16 cellular contexts compared by ENCODE assay signal in genomic region chr3:97720417-97720816, GRCh38. TPM values are rescaled to one million over a fixed set of nuclear protein-coding genes. Genes with fewer than 3 reads are reported as not detected.
A peak's percentile ranks its signal among the peaks of the same experiment; 100 is the strongest.
DNase-seq lines count a peak whose midpoint lies in the region; TF ChIP-seq lines count a peak whose summit lies in the region.
"Had no signal": no experiment of that assay in that cellular context is flagged by ENCODE, and none has a peak within 500 bp of the region (broad histone marks: within the 10 kb centered on the region; RNA-seq: fewer than 3 reads in every experiment).

No MANE protein-coding gene starts in this region.

- no peaks in the 10 kb centered on the region for H3K36me3 ChIP-seq in ovary
- H3K36me3 ChIP-seq: sigmoid colon had no signal

- DNase-seq in COLO668 (lab: John Stamatoyannopoulos, UW; ENCODE audit: unreplicated experiment) (peak; percentile 1), LHCN-M2 (ENCODE audit: low read depth) (peak; percentile 11), NCI-H345 treated with DMSO at 0.1 percent for 48 hours (lab: John Stamatoyannopoulos, UW; ENCODE audit: unreplicated experiment) (peak; percentile 66), foreskin fibroblast (peak; percentile 1 to 7), HCEC 1CT (no peak), ovary (no peak)
- no peak for DNase-seq in activated naive CD4-positive, alpha-beta T cell treated with anti-CD3 and anti-CD28 coated beads for 36 hours
- DNase-seq in activated CD4-positive, alpha-beta memory T cell treated with anti-CD3 and anti-CD28 coated beads for 36 hours, result no peak
- DNase-seq: activated CD4-positive, alpha-beta T cell treated with anti-CD3 and anti-CD28 coated beads, Interleukin-2, amount 10 ng/mL, durations not matched to agents 7 days and 5 days; activated CD8-positive, alpha-beta memory T cell treated with anti-CD3 and anti-CD28 coated beads, Interleukin-2, amount 50 U/mL, for 48 hours; activated effector memory CD4-positive, alpha-beta T cell treated with anti-CD3 and anti-CD28 coated beads, Interleukin-2, amount 50 U/mL, for 16 hours; effector memory CD4-positive, alpha-beta T cell; naive B cell; sigmoid colon; stimulated activated naive CD8-positive, alpha-beta T cell treated with anti-CD3 and anti-CD28 coated beads, Interleukin-15, Interleukin-2, amounts not matched to agents 100 U/mL and 50 U/mL, for 24 hours had no signal

- H3K4me3 ChIP-seq in foreskin fibroblast (ENCODE audit: low read depth in 1 of 2, low read length in 2 of 2), result no peak overlapping the region
- H3K4me3 ChIP-seq in ovary, result no peak overlapping the region
- H3K4me3 ChIP-seq: sigmoid colon had no signal

- no peak for TF ChIP-seq CTCF in foreskin fibroblast (IDR thresholded peaks at IDR 0.05; ENCODE audit: low read depth, low read length)
- no peak for TF ChIP-seq CTCF in ovary (IDR thresholded peaks at IDR 0.05)

- CTCF ChIA-PET in activated naive CD4-positive, alpha-beta T cell treated with anti-CD3 and anti-CD28 coated beads for 36 hours (lab: Charles Lee), result interaction anchor here (0.7 to 2.6 kb wide), 6 partner anchors 8 to 583 kb away, joined by 3 to 20 read pairs (median 6); no protein-coding TSS in a partner anchor
- CTCF ChIA-PET in activated CD4-positive, alpha-beta memory T cell treated with anti-CD3 and anti-CD28 coated beads for 36 hours (lab: Charles Lee), result interaction anchor here (1.0 to 2.8 kb wide), 6 partner anchors 10 to 357 kb away, joined by 3 to 26 read pairs (median 4); no protein-coding TSS in a partner anchor

- H3K4me1 Mint-ChIP-seq in activated naive CD4-positive, alpha-beta T cell treated with anti-CD3 and anti-CD28 coated beads for 36 hours (ENCODE audit: low read depth), result no peaks in the 10 kb centered on the region
- H3K4me1 Mint-ChIP-seq in activated CD4-positive, alpha-beta memory T cell treated with anti-CD3 and anti-CD28 coated beads for 36 hours (ENCODE audit: low read depth), result no peaks in the 10 kb centered on the region
- H3K4me1 Mint-ChIP-seq: activated CD4-positive, alpha-beta T cell treated with anti-CD3 and anti-CD28 coated beads, Interleukin-2, amount 10 ng/mL, durations not matched to agents 7 days and 5 days; naive B cell had no signal

- H3K27me3 ChIP-seq in ovary, result no peaks in the 10 kb centered on the region
- H3K27me3 ChIP-seq: sigmoid colon had no signal

- H3K27ac ChIP-seq in ovary, result no peak overlapping the region
- H3K27ac ChIP-seq: sigmoid colon had no signal

- no peaks in the 10 kb centered on the region for H3K4me1 ChIP-seq in ovary (ENCODE audit: insufficient read depth)
- H3K4me1 ChIP-seq: sigmoid colon had no signal

- no peaks in the 10 kb centered on the region for H3K9me3 Mint-ChIP-seq in activated naive CD4-positive, alpha-beta T cell treated with anti-CD3 and anti-CD28 coated beads for 36 hours
- H3K9me3 Mint-ChIP-seq in activated CD4-positive, alpha-beta memory T cell treated with anti-CD3 and anti-CD28 coated beads for 36 hours, result no peaks in the 10 kb centered on the region
- H3K9me3 Mint-ChIP-seq: activated CD4-positive, alpha-beta T cell treated with anti-CD3 and anti-CD28 coated beads, Interleukin-2, amount 10 ng/mL, durations not matched to agents 7 days and 5 days; naive B cell; type B pancreatic cell had no signal

- H3K4me3 Mint-ChIP-seq in activated naive CD4-positive, alpha-beta T cell treated with anti-CD3 and anti-CD28 coated beads for 36 hours, result no peak overlapping the region
- no peak overlapping the region for H3K4me3 Mint-ChIP-seq in activated CD4-positive, alpha-beta memory T cell treated with anti-CD3 and anti-CD28 coated beads for 36 hours
- H3K4me3 Mint-ChIP-seq: activated CD4-positive, alpha-beta T cell treated with anti-CD3 and anti-CD28 coated beads, Interleukin-2, amount 10 ng/mL, durations not matched to agents 7 days and 5 days; naive B cell; type B pancreatic cell had no signal

- TF ChIP-seq EP300 in ovary (IDR thresholded peaks at IDR 0.05), result no peak

- POLR2A ChIA-PET in activated CD4-positive, alpha-beta memory T cell treated with anti-CD3 and anti-CD28 coated beads for 36 hours (lab: Charles Lee), result no interaction called here

- 55 to 69% (median 60%) methylated on average over 2 of the region's 2 CpGs for WGBS in ovary, 3 donors

- H3K27ac Mint-ChIP-seq in activated naive CD4-positive, alpha-beta T cell treated with anti-CD3 and anti-CD28 coated beads for 36 hours, result no peak overlapping the region
- H3K27ac Mint-ChIP-seq in activated CD4-positive, alpha-beta memory T cell treated with anti-CD3 and anti-CD28 coated beads for 36 hours, result no peak overlapping the region
- H3K27ac Mint-ChIP-seq: activated CD4-positive, alpha-beta T cell treated with anti-CD3 and anti-CD28 coated beads, Interleukin-2, amount 10 ng/mL, durations not matched to agents 7 days and 5 days; naive B cell; type B pancreatic cell had no signal

- intact Hi-C loops in activated naive CD4-positive, alpha-beta T cell treated with anti-CD3 and anti-CD28 coated beads for 36 hours (cut with micrococcal nuclease), result no loop called here
- intact Hi-C loops in activated CD4-positive, alpha-beta memory T cell treated with anti-CD3 and anti-CD28 coated beads for 36 hours (cut with micrococcal nuclease), result no loop called here
- intact Hi-C loops in ovary (cut with DNase I), result no loop called here

- TF ChIP-seq POLR2A in ovary (IDR thresholded peaks at IDR 0.05), result no peak

- no peaks in the 10 kb centered on the region for H3K9me3 ChIP-seq in ovary
- H3K9me3 ChIP-seq: sigmoid colon had no signal

- no peaks in the 10 kb centered on the region for H3K36me3 Mint-ChIP-seq in activated naive CD4-positive, alpha-beta T cell treated with anti-CD3 and anti-CD28 coated beads for 36 hours (ENCODE audit: low read depth)
- no peaks in the 10 kb centered on the region for H3K36me3 Mint-ChIP-seq in activated CD4-positive, alpha-beta memory T cell treated with anti-CD3 and anti-CD28 coated beads for 36 hours
- H3K36me3 Mint-ChIP-seq: naive B cell, type B pancreatic cell had no signal

- H3K27me3 Mint-ChIP-seq in activated naive CD4-positive, alpha-beta T cell treated with anti-CD3 and anti-CD28 coated beads for 36 hours (ENCODE audit: low read depth), result peaks cover 6% of the 10 kb centered on the region
- H3K27me3 Mint-ChIP-seq in activated CD4-positive, alpha-beta memory T cell treated with anti-CD3 and anti-CD28 coated beads for 36 hours, result no peaks in the 10 kb centered on the region
- H3K27me3 Mint-ChIP-seq: type B pancreatic cell had no signal

RNA-seq across cellular contexts. Expression of gene ARL6, which starts 44.1 kb away (rescaled TPM):
- 10.5 and 13.5 TPM in 2 replicates for total RNA-seq in LHCN-M2 (2014; rRNA removed)
- polyA plus RNA-seq in LHCN-M2 (2012), result 2.1 TPM
- total RNA-seq in activated naive CD4-positive, alpha-beta T cell treated with anti-CD3 and anti-CD28 coated beads for 36 hours, result 1 to 10 TPM; 3.0 to 4.7 TPM
- total RNA-seq in activated CD4-positive, alpha-beta memory T cell treated with anti-CD3 and anti-CD28 coated beads for 36 hours, result 1 to 10 TPM; 3.9 to 6.1 TPM
- total RNA-seq in ovary, result 10 to 100 TPM in 1 of 7 donors, 1 to 10 TPM in 6; 5.4 to 11.9 (median 7.1) TPM
- polyA plus RNA-seq in ovary, result 1 to 10 TPM; 2.6 to 5.5 TPM

Comparison
In these comparisons a context has a peak if more than half of its experiments do, and no peak if none do; other contexts are left out.
1. DNase-seq: peak in COLO668 (single experiment), LHCN-M2 (single experiment), NCI-H345 treated with DMSO at 0.1 percent for 48 hours (single experiment) and foreskin fibroblast (2 of 2); none in HCEC 1CT (single experiment), activated naive CD4-positive, alpha-beta T cell treated with anti-CD3 and anti-CD28 coated beads for 36 hours (single experiment), activated CD4-positive, alpha-beta memory T cell treated with anti-CD3 and anti-CD28 coated beads for 36 hours (single experiment) and ovary (0 of 5).